In genomic region chr2:226799211-226799975, GRCh38 we compare ENCODE assay signal across 8 cellular contexts. TPM values are rescaled to one million over a fixed set of nuclear protein-coding genes. Genes with fewer than 3 reads are reported as not detected.
DNase-seq lines count a peak whose midpoint lies in the region; ATAC-seq and TF ChIP-seq lines count a peak whose summit lies in the region.

IRS1 (minus strand) TSS chr2:226799820; CDS start chr2:226798738, 1,082 bp downstream.

- H2AFZ ChIP-seq in OCI-LY1 (ENCODE audit: low read length) = no peak within 1 kb of the TSS

- H3K36me3 Mint-ChIP-seq in CD4-positive, alpha-beta T cell (ENCODE audit: low read depth) = no peaks in the 10 kb centered on the region
- no peaks in the 10 kb centered on the region for H3K36me3 Mint-ChIP-seq in activated T-helper 17 cell treated with anti-CD3 and anti-CD28 coated beads, Interleukin-2, amount 50 U/mL, for 72 hours (ENCODE audit: low read depth)
- H3K36me3 Mint-ChIP-seq in natural killer cell = no peaks in the 10 kb centered on the region

- H3K4me1 Mint-ChIP-seq in CD4-positive, alpha-beta T cell (ENCODE audit: low read depth) = peaks cover 24% of the 10 kb centered on the region
- H3K4me1 Mint-ChIP-seq in activated T-helper 17 cell treated with anti-CD3 and anti-CD28 coated beads, Interleukin-2, amount 50 U/mL, for 72 hours = peaks cover 6% of the 10 kb centered on the region
- H3K4me1 Mint-ChIP-seq in natural killer cell = peaks cover 9 to 19% of the 10 kb centered on the region in 2 donors

- POLR2A ChIA-PET in CD4-positive, alpha-beta T cell (lab: Charles Lee) = interaction anchor here (0.8 to 3.9 kb wide), 6 partner anchors 9 to 583 kb away, joined by 3 to 38 read pairs (median 12); partner anchors contain the start of gene RHBDD1

- intact Hi-C loops in CD4-positive, alpha-beta T cell (cut with DNase I, micrococcal nuclease) = loop anchor here in 1 of 2 experiments (10.0 kb wide), 2 partner anchors 525 to 1515 kb away; partner anchors contain the start of gene MFF
- intact Hi-C loops in natural killer cell (cut with micrococcal nuclease) = no loop called here

- peak within 1 kb of the TSS; percentile 92 for H3K4me3 Mint-ChIP-seq in CD4-positive, alpha-beta T cell
- H3K4me3 Mint-ChIP-seq in activated T-helper 17 cell treated with anti-CD3 and anti-CD28 coated beads, Interleukin-2, amount 50 U/mL, for 72 hours = peak within 1 kb of the TSS; percentile 74
- H3K4me3 Mint-ChIP-seq in natural killer cell = peak within 1 kb of the TSS; percentile 78

- peaks cover 62% of the 10 kb centered on the region for H3K4me1 ChIP-seq in OCI-LY1 (ENCODE audit: insufficient read depth, low read length, severe bottlenecking)

- H3K79me2 ChIP-seq in OCI-LY1 (ENCODE audit: insufficient read depth, low read length) = no peaks in the 10 kb centered on the region

- H3K36me3 ChIP-seq in OCI-LY1 (ENCODE audit: insufficient read depth, low read length) = no peaks in the 10 kb centered on the region

- peaks cover 6% of the 10 kb centered on the region for H3K27me3 Mint-ChIP-seq in CD4-positive, alpha-beta T cell
- peaks cover 4% of the 10 kb centered on the region for H3K27me3 Mint-ChIP-seq in activated T-helper 17 cell treated with anti-CD3 and anti-CD28 coated beads, Interleukin-2, amount 50 U/mL, for 72 hours
- H3K27me3 Mint-ChIP-seq in natural killer cell (ENCODE audit: low read depth in 2 of 2) = peaks cover 42 to 51% of the 10 kb centered on the region in 2 donors

- ATAC-seq in CD4-positive, alpha-beta T cell (ENCODE audit: poor library complexity) = peak; percentile 66
- ATAC-seq in GM19395 (IDR thresholded peaks at IDR 0.05; ENCODE audit: unreplicated experiment) (peak; percentile 35), HG03469 (IDR thresholded peaks at IDR 0.05; ENCODE audit: unreplicated experiment) (peak; percentile 20), natural killer cell (peak; percentile 47 to 66 (median 63))
- peak; percentile 56 for ATAC-seq in activated T-helper 17 cell treated with anti-CD3 and anti-CD28 coated beads, Interleukin-2, amount 50 U/mL, for 72 hours (replicated peaks)

- H4K20me1 ChIP-seq in OCI-LY1 (ENCODE audit: insufficient read depth, low read length) = no peaks in the 10 kb centered on the region

- peak; percentile 34 to 72 (median 50) for DNase-seq in CD4-positive, alpha-beta T cell
- DNase-seq in fibroblast of peridontal ligament (ENCODE audit: extremely low read depth) (peak; percentile 79), natural killer cell (peak; percentile 24)

- H3K4me3 ChIP-seq in OCI-LY1 (ENCODE audit: low read depth, low read length, poor library complexity, severe bottlenecking) = peak within 1 kb of the TSS; percentile 79

- no peaks in the 10 kb centered on the region for H3K9me3 ChIP-seq in CD4-positive, alpha-beta T cell (ENCODE audit: control insufficient read depth, low read length)
- no peaks in the 10 kb centered on the region for H3K9me3 ChIP-seq in OCI-LY1 (ENCODE audit: low read length)

- H3K27ac ChIP-seq in CD4-positive, alpha-beta T cell (ENCODE audit: low read depth, low read length) = peak within 1 kb of the TSS; percentile 40
- peak within 1 kb of the TSS; percentile 85 for H3K27ac ChIP-seq in OCI-LY1 (ENCODE audit: low read depth, low read length, poor library complexity, severe bottlenecking)

- no peak for TF ChIP-seq CTCF in CD4-positive, alpha-beta T cell (IDR thresholded peaks at IDR 0.05)
- TF ChIP-seq CTCF in OCI-LY1 (IDR thresholded peaks at IDR 0.05; ENCODE audit: low read length) = no peak
- no peak for TF ChIP-seq CTCF in natural killer cell (IDR thresholded peaks at IDR 0.05)
- TF ChIP-seq CTCF in subcutaneous adipose tissue (IDR thresholded peaks at IDR 0.05; ENCODE audit: low read depth) = no peak

- H3K4me2 ChIP-seq in OCI-LY1 (ENCODE audit: low read length) = peak within 1 kb of the TSS; percentile 88

- CTCF ChIA-PET in CD4-positive, alpha-beta T cell (lab: Charles Lee) = interaction anchor here (0.8 to 2.9 kb wide), 14 partner anchors 9 to 910 kb away, joined by 3 to 10 read pairs (median 4); partner anchors contain the start of gene RHBDD1

- peak within 1 kb of the TSS; percentile 79 for H3K9ac ChIP-seq in OCI-LY1 (ENCODE audit: low read length)

- H3K27ac Mint-ChIP-seq in CD4-positive, alpha-beta T cell = peak within 1 kb of the TSS; percentile 71
- H3K27ac Mint-ChIP-seq in activated T-helper 17 cell treated with anti-CD3 and anti-CD28 coated beads, Interleukin-2, amount 50 U/mL, for 72 hours = no peak within 1 kb of the TSS
- no peak within 1 kb of the TSS for H3K27ac Mint-ChIP-seq in natural killer cell

- no peaks in the 10 kb centered on the region for H3K9me3 Mint-ChIP-seq in CD4-positive, alpha-beta T cell
- no peaks in the 10 kb centered on the region for H3K9me3 Mint-ChIP-seq in activated T-helper 17 cell treated with anti-CD3 and anti-CD28 coated beads, Interleukin-2, amount 50 U/mL, for 72 hours
- no peaks in the 10 kb centered on the region for H3K9me3 Mint-ChIP-seq in natural killer cell

- H3F3A ChIP-seq in OCI-LY1 (ENCODE audit: insufficient read depth, low read length) = no peaks in the 10 kb centered on the region

- no peaks in the 10 kb centered on the region for H3K9me2 ChIP-seq in OCI-LY1 (ENCODE audit: low read depth, low read length)

- peaks cover 10% of the 10 kb centered on the region for H3K27me3 ChIP-seq in CD4-positive, alpha-beta T cell (ENCODE audit: control insufficient read depth, insufficient read depth, low read length)
- H3K27me3 ChIP-seq in OCI-LY1 (ENCODE audit: insufficient read depth, low read length) = no peaks in the 10 kb centered on the region

RNA-seq across cellular contexts. Expression of gene IRS1, which starts in this region (rescaled TPM):
- 1 to 10 TPM; 2.9 TPM for total RNA-seq in CD4-positive, alpha-beta T cell
- 1 to 10 TPM in 1 of 2 donors, under 1 TPM in 1; 0.77 to 2.1 TPM for total RNA-seq in activated T-helper 17 cell treated with anti-CD3 and anti-CD28 coated beads, Interleukin-2, amount 50 U/mL, for 72 hours
- total RNA-seq in natural killer cell (under 1 TPM; 0.09 to 0.55 (median 0.36) TPM), subcutaneous adipose tissue (10 to 100 TPM; 11.9 to 29.6 (median 13.2) TPM)

Comparison
In these comparisons a context has a peak if more than half of its experiments do, and no peak if none do; other contexts are left out.
1. Peak in every context shown above with its lines: DNase-seq, ATAC-seq, H3K4me3 ChIP-seq and H3K27ac ChIP-seq.
2. Peak in DNase-seq and ATAC-seq in natural killer cell; RNA of the gene not detected or under 1 TPM.
3. DNase-seq: peak in every context shown above with its lines; median percentile 79 in fibroblast of peridontal ligament; 50 in CD4-positive, alpha-beta T cell; 24 in natural killer cell.